Comparison of ENCODE assay signal across 8 cellular contexts in genomic region chr9:17135578-17135904, GRCh38. TPM values are rescaled to one million over a fixed set of nuclear protein-coding genes. Genes with fewer than 3 reads are reported as not detected.
DNase-seq lines count a peak whose midpoint lies in the region; ATAC-seq and TF ChIP-seq lines count a peak whose summit lies in the region.

No MANE protein-coding gene starts in this region.

- POLR2A ChIA-PET in AG04449 (lab: Yijun Ruan, JAX), result no interaction called here

- no peak for TF ChIP-seq CTCF in AG04449 (IDR thresholded peaks at IDR 0.05; ENCODE audit: insufficient read depth, low read length, missing control alignments)
- TF ChIP-seq CTCF in endodermal cell (conservative IDR thresholded peaks at IDR 0.05), result no peak
- no peak for TF ChIP-seq CTCF in nephron progenitor cell (IDR thresholded peaks at IDR 0.05)

- CTCF ChIA-PET in AG04449 (lab: Yijun Ruan, JAX), result interaction anchor here (5.1 kb wide), 1 partner anchor 18 kb away, joined by 42 read pairs; no protein-coding TSS in a partner anchor

- DNase-seq in AG04449 (ENCODE audit: low read depth, low spot score), result no peak
- peak; percentile 67 for DNase-seq in NCI-H748 treated with DMSO at 0.1 percent for 48 hours (lab: John Stamatoyannopoulos, UW)
- DNase-seq in endodermal cell, result no peak
- DNase-seq in nephron progenitor cell, result no peak
- DNase-seq in AG08396 (ENCODE audit: low spot score), result no peak
- DNase-seq in iPS-NIHi11 (ENCODE audit: low spot score), result no peak
- DNase-seq in stimulated activated CD4-positive, alpha-beta T cell treated with anti-CD3 and anti-CD28 coated beads, Interleukin-12 subunit alpha, Interleukin-12 subunit beta, amount 100 ng/mL, for 4 hours, result no peak

- H3K36me3 Mint-ChIP-seq in endodermal cell (ENCODE audit: low read depth) (peaks cover 2% of the 10 kb centered on the region), nephron progenitor cell (ENCODE audit: low read depth) (peaks cover 28% of the 10 kb centered on the region)

- no peaks in the 10 kb centered on the region for H3K9me3 ChIP-seq in endodermal cell (ENCODE audit: control insufficient read depth, low read length)

- peak; percentile 41 for ATAC-seq in GM19452 (IDR thresholded peaks at IDR 0.05; ENCODE audit: unreplicated experiment)

- no peaks in the 10 kb centered on the region for H3K27me3 ChIP-seq in endodermal cell (ENCODE audit: control insufficient read depth, insufficient read depth, low read length, poor library complexity, severe bottlenecking)

- H3K27me3 Mint-ChIP-seq in endodermal cell (ENCODE audit: insufficient read depth) (peaks cover 11% of the 10 kb centered on the region), nephron progenitor cell (ENCODE audit: low read depth, poor library complexity) (peaks cover 2% of the 10 kb centered on the region)

- peak overlapping the region; percentile 88 for H3K27ac Mint-ChIP-seq in endodermal cell
- no peak overlapping the region for H3K27ac Mint-ChIP-seq in nephron progenitor cell

- H3K36me3 ChIP-seq in endodermal cell (ENCODE audit: control insufficient read depth, insufficient read depth, low read length), result no peaks in the 10 kb centered on the region

- peaks cover 5% of the 10 kb centered on the region for H3K4me1 Mint-ChIP-seq in endodermal cell
- H3K4me1 Mint-ChIP-seq in nephron progenitor cell, result peaks cover 21% of the 10 kb centered on the region

- peak overlapping the region; percentile 87 for H3K4me3 Mint-ChIP-seq in endodermal cell
- H3K4me3 Mint-ChIP-seq in nephron progenitor cell, result peak overlapping the region; percentile 89

- WGBS in endodermal cell (ENCODE audit: insufficient coverage in 1 of 2, insufficient read length in 1 of 2), 2 experiments, result 3 to 22% methylated on average over 2 to 18 of the region's 18 CpGs

- no peaks in the 10 kb centered on the region for H3K4me1 ChIP-seq in endodermal cell (ENCODE audit: control insufficient read depth, insufficient read depth, low read length)

- peak overlapping the region; percentile 11 for H3K27ac ChIP-seq in endodermal cell (ENCODE audit: low read depth, low read length)

- H3K9ac ChIP-seq in endodermal cell (ENCODE audit: extremely low read depth, low read length, poor library complexity, severe bottlenecking), result peak overlapping the region; percentile 52

- H3K9me3 Mint-ChIP-seq in endodermal cell (no peaks in the 10 kb centered on the region), nephron progenitor cell (peaks cover 3% of the 10 kb centered on the region)

- H3K4me3 ChIP-seq in AG04449 (ENCODE audit: low read depth, low read length), result peak overlapping the region; percentile 96
- H3K4me3 ChIP-seq in endodermal cell (ENCODE audit: low read length), result peak overlapping the region; percentile 83

RNA-seq across cellular contexts. Expression of gene CNTLN, which starts 0.7 kb away (rescaled TPM):
- total RNA-seq in endodermal cell, result 10 to 100 TPM; 12.4 to 13.7 TPM
- 11.6 TPM for polyA plus RNA-seq in endodermal cell (2013, experiment 1 of 2)
- polyA plus RNA-seq in endodermal cell (2013, experiment 2 of 2), result 11.3 TPM
